In genomic region chr2:47230418-47230817, GRCh38 we compare ENCODE assay signal across 1 cellular context.
TF ChIP-seq lines count a peak whose summit lies in the region.

No MANE protein-coding gene starts in this region.

TF ChIP-seq in IMR-90, 13 proteins besides CTCF, POLR2A, EP300 and RAD21 (continued from another document):
- no peak for TF ChIP-seq RCOR1 (IDR thresholded peaks at IDR 0.05; ENCODE audit: insufficient replicate concordance, low read length)
- TF ChIP-seq FOS (IDR thresholded peaks at IDR 0.05; ENCODE audit: low read depth, low read length), result no peak
- no peak for TF ChIP-seq RFX5 (IDR thresholded peaks at IDR 0.05; ENCODE audit: low read depth, low read length)
- no peak for TF ChIP-seq USF2 (IDR thresholded peaks at IDR 0.05; ENCODE audit: low read depth, low read length)
- TF ChIP-seq NFE2L2 (IDR thresholded peaks at IDR 0.05; ENCODE audit: low read depth, low read length), result no peak
- TF ChIP-seq SMC3 (IDR thresholded peaks at IDR 0.05; ENCODE audit: low read depth, low read length), result no peak
